ENCODE assay signal across 28 cellular contexts in genomic region chr3:34856081-34856480, GRCh38.
DNase-seq lines count a peak whose midpoint lies in the region; ATAC-seq and TF ChIP-seq lines count a peak whose summit lies in the region.
"Had no signal": no experiment of that assay in that cellular context is flagged by ENCODE, and none has a peak within 500 bp of the region (broad histone marks: within the 10 kb centered on the region; RNA-seq: fewer than 3 reads in every experiment).

No MANE protein-coding gene starts in this region.

- no peak overlapping the region for H3K23ac ChIP-seq in neuronal stem cell (ENCODE audit: low read depth, low read length, poor library complexity)

- WGBS in neuronal stem cell (ENCODE audit: extremely low coverage in 2 of 2, insufficient read length in 2 of 2, insufficient replicate concordance in 1 of 2), 2 donors = no CpG with 5 or more reads among the region's 2 CpGs

- H2BK5ac ChIP-seq in neuronal stem cell (ENCODE audit: low read length) = no peak overlapping the region

- H2BK12ac ChIP-seq in neuronal stem cell (ENCODE audit: low read length) = no peak overlapping the region

- peak overlapping the region; percentile 62 for H3K27ac ChIP-seq in WERI-Rb-1
- no peak overlapping the region for H3K27ac ChIP-seq in neuronal stem cell (replicated peaks; ENCODE audit: low read length)
- H3K27ac ChIP-seq in ascending aorta = no peak overlapping the region
- H3K27ac ChIP-seq: body of pancreas, C4-2B, tibial nerve, VCaP had no signal

- ATAC-seq in HG03432 (IDR thresholded peaks at IDR 0.05; ENCODE audit: unreplicated experiment) (peak; percentile 6), GM18909 (IDR thresholded peaks at IDR 0.05; ENCODE audit: poor library complexity, unreplicated experiment) (no peak)
- ATAC-seq: body of pancreas, left colon had no signal

- H2BK120ac ChIP-seq in neuronal stem cell (ENCODE audit: low read depth, low read length) = no peak overlapping the region

- H3K79me1 ChIP-seq in neuronal stem cell (ENCODE audit: low read depth, low read length) = no peaks in the 10 kb centered on the region

- H3K4me3 ChIP-seq in WERI-Rb-1 (ENCODE audit: low read depth, low read length) = no peak overlapping the region
- H3K4me3 ChIP-seq in neuronal stem cell (ENCODE audit: low read length in 2 of 2) = no peak overlapping the region
- H3K4me3 ChIP-seq in ascending aorta = no peak overlapping the region
- H3K4me3 ChIP-seq: body of pancreas, dorsolateral prefrontal cortex, tibial nerve had no signal

- H4K8ac ChIP-seq in neuronal stem cell (ENCODE audit: low read depth, low read length) = no peak overlapping the region

- peak overlapping the region; percentile 91 for H2AFZ ChIP-seq in neuronal stem cell (ENCODE audit: low read length)

- no peaks in the 10 kb centered on the region for H3K9me3 ChIP-seq in WERI-Rb-1 (ENCODE audit: severe bottlenecking)
- no peaks in the 10 kb centered on the region for H3K9me3 ChIP-seq in neuronal stem cell (replicated peaks in 1 of 2; ENCODE audit: control insufficient read depth in 2 of 2, insufficient read depth in 1 of 2, low read depth in 1 of 2, low read length in 2 of 2)
- H3K9me3 ChIP-seq in ascending aorta = no peaks in the 10 kb centered on the region
- H3K9me3 ChIP-seq: body of pancreas, Caco-2, tibial nerve had no signal

- H3K4ac ChIP-seq in neuronal stem cell (ENCODE audit: low read length) = no peak overlapping the region

- no peak overlapping the region for H3K18ac ChIP-seq in neuronal stem cell (ENCODE audit: low read length)

- H3K27me3 ChIP-seq in WERI-Rb-1 (ENCODE audit: insufficient read depth, low read depth, severe bottlenecking) = no peaks in the 10 kb centered on the region
- no peaks in the 10 kb centered on the region for H3K27me3 ChIP-seq in neuronal stem cell (ENCODE audit: control insufficient read depth in 3 of 3, insufficient read depth in 3 of 3, low read depth in 1 of 3, low read length in 3 of 3)
- H3K27me3 ChIP-seq in ascending aorta = no peaks in the 10 kb centered on the region
- H3K27me3 ChIP-seq: body of pancreas, dorsolateral prefrontal cortex, tibial nerve had no signal

- no peak overlapping the region for H2AK5ac ChIP-seq in neuronal stem cell (ENCODE audit: low read depth, low read length)

- H3K4me2 ChIP-seq in neuronal stem cell (ENCODE audit: insufficient read depth, low read length, poor library complexity, severe bottlenecking) = no peak overlapping the region

- intact Hi-C loops in ascending aorta (cut with DNase I) = no loop called here

- H3K36me3 ChIP-seq in WERI-Rb-1 (no peaks in the 10 kb centered on the region), neuronal stem cell (replicated peaks in 1 of 2; ENCODE audit: control insufficient read depth in 2 of 2, insufficient read depth in 2 of 2, low read length in 2 of 2) (no peaks in the 10 kb centered on the region), ascending aorta (no peaks in the 10 kb centered on the region)
- H3K36me3 ChIP-seq: tibial nerve had no signal

- no peak overlapping the region for H3K9ac ChIP-seq in neuronal stem cell (ENCODE audit: low read depth, low read length, poor library complexity)

- no peak overlapping the region for H3K14ac ChIP-seq in neuronal stem cell (ENCODE audit: low read length)

- H4K91ac ChIP-seq in neuronal stem cell (ENCODE audit: low read depth, low read length, poor library complexity) = no peak overlapping the region

- no peak for DNase-seq in WERI-Rb-1
- DNase-seq in iPS DF 4.7 (ENCODE audit: extremely low read depth, low spot score) = peak; percentile 9
- no peak for DNase-seq in neuronal stem cell (ENCODE audit: low spot score)
- DNase-seq in germinal center (ENCODE audit: low spot score) = no peak
- DNase-seq in ascending aorta (ENCODE audit: low spot score in 2 of 2) = no peak
- DNase-seq: activated CD4-positive, alpha-beta T cell treated with anti-CD3 and anti-CD28 coated beads, Interleukin-2, amount 10 ng/mL, durations not matched to agents 7 days and 5 days; activated gamma-delta T cell; activated T-cell treated with anti-CD3 and anti-CD28 coated beads, Interleukin-2, amount 50 U/mL, for 1 hour; body of pancreas; Caco-2; cerebellar nuclear complex; dorsolateral prefrontal cortex; HCEC 1CT; hypothalamus; Karpas-422; left colon; NCI-H1436 treated with DMSO at 0.1 percent for 48 hours; NCI-H446 treated with DMSO at 0.1 percent for 48 hours; NCI-H774; occipital lobe; stimulated activated CD4-positive, alpha-beta T cell treated with anti-CD3 and anti-CD28 coated beads, Interleukin-15, amount 100 ng/mL, for 24 hours; stimulated activated CD4-positive, alpha-beta T cell treated with anti-CD3 and anti-CD28 coated beads, Interleukin-4, amount 100 ng/mL, for 4 hours; T1000 had no signal

- no peak overlapping the region for H2BK15ac ChIP-seq in neuronal stem cell (ENCODE audit: low read length)

- TF ChIP-seq CTCF in WERI-Rb-1 (IDR thresholded peaks at IDR 0.05; ENCODE audit: low read depth, low read length) (no peak), ascending aorta (IDR thresholded peaks at IDR 0.05) (no peak)

- H3K4me1 ChIP-seq in neuronal stem cell (ENCODE audit: control insufficient read depth in 2 of 2, insufficient read depth in 1 of 2, low read depth in 1 of 2, low read length in 2 of 2) (peaks cover 0 to 11% of the 10 kb centered on the region in 2 donors), ascending aorta (no peaks in the 10 kb centered on the region)
- H3K4me1 ChIP-seq: body of pancreas, tibial nerve had no signal
